Comparison of ENCODE assay signal across 8 cellular contexts in the genomic region with DNA sequence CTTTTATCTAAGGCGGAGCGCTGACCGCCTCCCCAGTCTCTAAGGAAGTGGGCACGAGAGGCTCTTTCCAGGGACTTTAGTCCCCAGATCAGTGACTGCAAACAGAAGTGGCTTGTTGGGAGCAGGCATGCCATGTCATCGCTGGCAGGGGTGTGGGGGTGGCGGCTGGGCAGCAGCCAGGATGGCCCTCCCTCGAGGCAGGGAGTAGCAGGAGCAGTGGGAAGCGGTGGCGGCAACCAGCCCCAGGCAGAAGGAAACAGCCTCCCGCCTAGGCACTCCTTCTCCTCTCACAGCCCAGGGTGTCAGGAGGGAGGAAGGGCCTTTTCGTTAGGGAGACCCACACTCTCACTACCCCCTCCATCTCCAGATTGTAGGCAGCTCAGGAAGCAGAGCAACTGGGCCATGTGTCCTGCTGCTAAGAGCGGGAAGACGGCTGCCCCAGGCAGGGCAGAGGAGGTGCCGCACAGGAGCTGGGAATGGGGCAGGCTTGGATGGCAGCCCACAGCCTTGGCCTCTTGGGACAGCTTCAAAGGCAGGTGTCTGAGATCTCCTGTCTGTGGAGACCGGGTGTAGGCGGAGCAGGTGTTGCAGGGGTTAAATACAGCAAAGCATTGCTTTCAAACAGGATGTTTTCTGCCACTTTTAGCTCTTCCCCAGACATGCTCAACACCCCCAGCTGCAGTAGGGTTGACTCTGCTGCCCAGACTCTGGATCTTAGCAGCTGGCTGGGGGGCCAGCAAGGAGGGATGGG.
DNase-seq lines count a peak whose midpoint lies in the region; ATAC-seq, FAIRE-seq and TF ChIP-seq lines count a peak whose summit lies in the region.

No MANE protein-coding gene starts in this region.

- H3K27me3 ChIP-seq in muscle layer of duodenum (ENCODE audit: low read depth, low read length), result no peaks in the 10 kb centered on the region

- peak; percentile 69 for ATAC-seq in GM21381 (IDR thresholded peaks at IDR 0.05; ENCODE audit: unreplicated experiment)
- peak; percentile 70 for ATAC-seq in HG03520 (IDR thresholded peaks at IDR 0.05; ENCODE audit: unreplicated experiment)

- peaks cover 0 to 6% of the 10 kb centered on the region in 2 donors for H3K36me3 ChIP-seq in muscle layer of duodenum (ENCODE audit: control insufficient read depth in 1 of 2, insufficient read depth in 2 of 2, low read length in 2 of 2)

- peak overlapping the region; percentile 51 for H3K27ac ChIP-seq in muscle layer of duodenum (ENCODE audit: low read length)

- no peak for TF ChIP-seq CTCF in GM10248 (IDR thresholded peaks at IDR 0.05; ENCODE audit: control extremely low read depth, extremely low read depth, low read depth, missing control alignments)

- TF ChIP-seq POLR2A in H54 (IDR thresholded peaks at IDR 0.05; ENCODE audit: low read depth, low read length), result no peak

- POLR2A ChIA-PET in GM10248 (lab: Yijun Ruan, JAX), result no interaction called here

- no peaks in the 10 kb centered on the region for H3K9me3 ChIP-seq in muscle layer of duodenum (ENCODE audit: control insufficient read depth in 1 of 2, low read length in 2 of 2)

- no peak for FAIRE-seq in H54 (lab: Jason Lieb, UNC)

- H3K4me3 ChIP-seq in muscle layer of duodenum (ENCODE audit: low read depth in 1 of 2, low read length in 2 of 2), result no peak overlapping the region

- peaks cover 0 to 4% of the 10 kb centered on the region in 2 donors for H3K4me1 ChIP-seq in muscle layer of duodenum (ENCODE audit: control insufficient read depth in 1 of 2, insufficient read depth in 2 of 2, low read length in 2 of 2)

- CTCF ChIA-PET in GM10248 (lab: Yijun Ruan, JAX), result interaction anchor here (0.8 to 14.2 kb wide), 9 partner anchors 11 to 107 kb away, joined by 3 to 145 read pairs (median 3); partner anchors contain the start of gene VDR

- DNase-seq in GM10248 (ENCODE audit: extremely low spot score), result peak; percentile 75
- peak; percentile 72 for DNase-seq in activated CD8-positive, alpha-beta memory T cell treated with anti-CD3 and anti-CD28 coated beads, Interleukin-2, amount 50 U/mL, for 48 hours
- no peak for DNase-seq in NCI-H2227 (lab: John Stamatoyannopoulos, UW; ENCODE audit: unreplicated experiment)
- no peak for DNase-seq in HPDE6-E6E7 (ENCODE audit: extremely low spot score)
- DNase-seq in H54 (ENCODE audit: insufficient read length, low spot score), result no peak

Comparison
In these comparisons a context has a peak if more than half of its experiments do, and no peak if none do; other contexts are left out.
1. DNase-seq: peak in GM10248 (single experiment) and activated CD8-positive, alpha-beta memory T cell treated with anti-CD3 and anti-CD28 coated beads, Interleukin-2, amount 50 U/mL, for 48 hours (single experiment); none in NCI-H2227 (single experiment), HPDE6-E6E7 (single experiment) and H54 (single experiment).